In genomic region chr4:4269326-4269725, GRCh38 we compare ENCODE assay signal across 1 cellular context.
TF ChIP-seq lines count a peak whose summit lies in the region.

No MANE protein-coding gene starts in this region.

TF ChIP-seq in endothelial cell of umbilical vein, 7 proteins besides CTCF, POLR2A, EP300 and RAD21:
- TF ChIP-seq FOS (IDR thresholded peaks at IDR 0.05; ENCODE audit: borderline replicate concordance, insufficient read depth, low read length): no peak
- TF ChIP-seq MYC (IDR thresholded peaks at IDR 0.05; ENCODE audit: low read depth, low read length): no peak
- TF ChIP-seq EZH2 (IDR thresholded peaks at IDR 0.05; ENCODE audit: borderline replicate concordance, low read depth, low read length, severe bottlenecking): no peak
- TF ChIP-seq POLR2AphosphoS5 (IDR thresholded peaks at IDR 0.05; ENCODE audit: insufficient read depth, low read depth, low read length): no peak
- TF ChIP-seq MAX (IDR thresholded peaks at IDR 0.05; ENCODE audit: insufficient read depth, insufficient read length): no peak
- no peak for TF ChIP-seq GATA2 (IDR thresholded peaks at IDR 0.05; ENCODE audit: insufficient read depth, insufficient read length, low read depth, low read length)
- TF ChIP-seq JUN (IDR thresholded peaks at IDR 0.05; ENCODE audit: borderline replicate concordance, insufficient read depth, insufficient read length, low read depth): no peak
